ENCODE assay signal across 1 cellular context in the genomic region with DNA sequence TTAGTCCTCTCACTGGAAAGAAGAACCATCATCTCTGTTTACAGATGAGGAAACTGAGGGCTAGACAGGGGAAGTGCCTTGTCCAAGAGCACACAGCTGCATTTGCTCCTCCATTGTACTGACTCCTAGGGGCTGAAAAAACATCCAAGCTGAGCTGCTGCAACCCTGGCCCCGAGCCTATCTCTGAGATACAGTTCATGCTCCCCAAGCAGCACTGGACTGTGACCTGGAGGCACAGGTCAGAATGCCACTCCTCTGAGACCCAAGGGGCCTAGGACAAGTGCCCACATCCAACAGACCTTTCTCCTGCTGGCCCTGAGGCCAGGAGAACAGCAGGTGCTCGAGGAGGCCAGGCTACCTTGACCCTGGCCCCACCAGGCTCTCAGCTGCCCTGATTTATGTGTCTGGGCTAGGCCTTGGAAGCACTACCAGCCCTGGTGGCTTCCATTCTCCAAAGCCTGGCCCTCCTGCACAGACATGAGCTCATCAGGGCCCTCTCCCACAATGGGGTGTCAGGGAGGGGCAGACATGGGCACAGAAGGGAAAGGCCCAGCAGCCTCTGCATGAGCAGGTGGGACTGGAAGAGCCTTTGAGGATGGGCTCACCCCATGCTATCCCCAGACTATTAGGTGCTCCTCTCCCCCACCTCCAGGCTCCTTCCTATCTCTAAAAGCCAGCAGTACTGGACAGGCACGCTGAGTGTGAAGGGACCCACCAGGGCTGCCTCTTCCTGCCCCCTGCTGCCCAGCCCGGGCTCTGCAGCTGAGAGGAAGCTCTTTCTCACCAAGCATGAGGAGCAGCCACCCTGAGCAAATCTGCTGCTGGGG.
TF ChIP-seq lines count a peak whose summit lies in the region.

No MANE protein-coding gene starts in this region.

TF ChIP-seq in K562, 482 proteins besides CTCF, POLR2A, EP300 and RAD21 (continued from another document):
- TF ChIP-seq, protein P1, sequence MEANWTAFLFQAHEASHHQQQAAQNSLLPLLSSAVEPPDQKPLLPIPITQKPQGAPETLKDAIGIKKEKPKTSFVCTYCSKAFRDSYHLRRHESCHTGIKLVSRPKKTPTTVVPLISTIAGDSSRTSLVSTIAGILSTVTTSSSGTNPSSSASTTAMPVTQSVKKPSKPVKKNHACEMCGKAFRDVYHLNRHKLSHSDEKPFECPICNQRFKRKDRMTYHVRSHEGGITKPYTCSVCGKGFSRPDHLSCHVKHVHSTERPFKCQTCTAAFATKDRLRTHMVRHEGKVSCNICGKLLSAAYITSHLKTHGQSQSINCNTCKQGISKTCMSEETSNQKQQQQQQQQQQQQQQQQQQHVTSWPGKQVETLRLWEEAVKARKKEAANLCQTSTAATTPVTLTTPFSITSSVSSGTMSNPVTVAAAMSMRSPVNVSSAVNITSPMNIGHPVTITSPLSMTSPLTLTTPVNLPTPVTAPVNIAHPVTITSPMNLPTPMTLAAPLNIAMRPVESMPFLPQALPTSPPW (CRISPR knock-in tag; IDR thresholded peaks at IDR 0.05): peak; percentile 34; the same call in 1 of the 2 replicates
- TF ChIP-seq MYC (IDR thresholded peaks at IDR 0.05; ENCODE audit: low read depth, low read length) (peak; percentile 71), MYC (CRISPR knock-in tag; IDR thresholded peaks at IDR 0.05; ENCODE audit: borderline replicate concordance, low read depth) (no peak), KDM1A (IDR thresholded peaks at IDR 0.05) (no peak; a peak in 1 of 4 replicates), CBFA2T2 (conservative IDR thresholded peaks at IDR 0.05) (peak; percentile 29), ARID3A (IDR thresholded peaks at IDR 0.05; ENCODE audit: borderline replicate concordance, low read depth, low read length) (no peak), MAX (CRISPR knock-in tag; IDR thresholded peaks at IDR 0.05) (peak; percentile 86), USF1 (CRISPR knock-in tag; IDR thresholded peaks at IDR 0.05) (peak; percentile 19; the same call in 1 of the 2 replicates), YY1 (IDR thresholded peaks at IDR 0.05; ENCODE audit: borderline replicate concordance in 1 of 3, control insufficient read depth in 1 of 3, extremely low read depth in 1 of 3, insufficient read depth in 3 of 3, insufficient read length in 1 of 3, insufficient replicate concordance in 2 of 3, low read depth in 1 of 3, low read length in 2 of 3) (peak in 1 of 3 experiments; percentile 20), CBX8 (IDR thresholded peaks at IDR 0.05; ENCODE audit: borderline replicate concordance, extremely low read depth, low read depth, low read length, poor library complexity, severe bottlenecking) (no peak), CBFA2T3 (IDR thresholded peaks at IDR 0.05) (peak; percentile 63), BHLHE40 (IDR thresholded peaks at IDR 0.05; ENCODE audit: low read length) (peak; percentile 58; the same call in 1 of the 2 replicates), RFX1 (IDR thresholded peaks at IDR 0.05) (no peak), SIRT6 (IDR thresholded peaks at IDR 0.05; ENCODE audit: low read depth, low read length) (no peak), RB1 (IDR thresholded peaks at IDR 0.05; ENCODE audit: low read depth) (peak; percentile 72; the same call in 1 of the 2 replicates), ZNF740 (CRISPR knock-in tag; IDR thresholded peaks at IDR 0.05) (peak; percentile 25; the same call in 1 of the 2 replicates), ZNF740 (tag; IDR thresholded peaks at IDR 0.05) (no peak), PRMT5 (CRISPR knock-in tag; IDR thresholded peaks at IDR 0.05) (no peak), NRF1 (conservative IDR thresholded peaks at IDR 0.05 in 1 of 2, IDR thresholded peaks at IDR 0.05 in 1 of 2) (peak in 1 of 2 experiments; percentile 34; a peak in 1 of 4 replicates), ZBTB7A (IDR thresholded peaks at IDR 0.05; ENCODE audit: borderline replicate concordance, control insufficient read depth, low read depth, low read length) (peak; percentile 49; the same call in 1 of the 2 replicates), SRF (CRISPR knock-in tag; IDR thresholded peaks at IDR 0.05) (peak in 1 of 2 experiments; percentile 58; a peak in 1 of 4 replicates), CBX5 (IDR thresholded peaks at IDR 0.05; ENCODE audit: borderline replicate concordance, low read depth) (no peak)
- TF ChIP-seq, protein P2, sequence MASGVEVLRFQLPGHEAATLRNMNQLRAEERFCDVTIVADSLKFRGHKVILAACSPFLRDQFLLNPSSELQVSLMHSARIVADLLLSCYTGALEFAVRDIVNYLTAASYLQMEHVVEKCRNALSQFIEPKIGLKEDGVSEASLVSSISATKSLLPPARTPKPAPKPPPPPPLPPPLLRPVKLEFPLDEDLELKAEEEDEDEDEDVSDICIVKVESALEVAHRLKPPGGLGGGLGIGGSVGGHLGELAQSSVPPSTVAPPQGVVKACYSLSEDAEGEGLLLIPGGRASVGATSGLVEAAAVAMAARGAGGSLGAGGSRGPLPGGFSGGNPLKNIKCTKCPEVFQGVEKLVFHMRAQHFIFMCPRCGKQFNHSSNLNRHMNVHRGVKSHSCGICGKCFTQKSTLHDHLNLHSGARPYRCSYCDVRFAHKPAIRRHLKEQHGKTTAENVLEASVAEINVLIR (CRISPR knock-in tag; IDR thresholded peaks at IDR 0.05): no peak
